9 cellular contexts compared by ENCODE assay signal in genomic region chr1:39515417-39516086, GRCh38. TPM values are rescaled to one million over a fixed set of nuclear protein-coding genes. Genes with fewer than 3 reads are reported as not detected.
DNase-seq lines count a peak whose midpoint lies in the region; ATAC-seq, FAIRE-seq and TF ChIP-seq lines count a peak whose summit lies in the region.
"Not testable (repeated sequence)": the region's sequence is repeated elsewhere in the genome, so short reads cannot be mapped to it uniquely, and the experiment has no call there.
"Had no signal": no experiment of that assay in that cellular context is flagged by ENCODE, and none has a peak within 500 bp of the region (broad histone marks: within the 10 kb centered on the region; RNA-seq: fewer than 3 reads in every experiment).

No MANE protein-coding gene starts in this region.

- SMC1A ChIA-PET in GM12878 (lab: Charles Lee; ENCODE audit: uncharacterized antibody, unreplicated experiment): not testable (repeated sequence)

- H3K4me2 ChIP-seq in GM12878 (ENCODE audit: control insufficient read depth, insufficient read depth) (0 out of 2 replicates have a peak overlapping the region, but pooled peaks have one; percentile 25), smooth muscle cell (peak overlapping the region; percentile 61)
- H3K4me2 ChIP-seq in HepG2 (ENCODE audit: low read depth, low read length): not testable (repeated sequence)

- H3K27me3 ChIP-seq in AG04450 (ENCODE audit: control insufficient read depth, insufficient read depth, low read length); GM12878 (replicated peaks in 1 of 2; ENCODE audit: control insufficient read depth in 2 of 2, insufficient read depth in 2 of 2, low read length in 1 of 2); HepG2 (ENCODE audit: control insufficient read depth in 1 of 2, insufficient read depth in 2 of 2, low read length in 2 of 2); smooth muscle cell (ENCODE audit: low read depth): not testable (repeated sequence)

- not testable (repeated sequence) for TF ChIP-seq POLR2A in GM12878 (IDR thresholded peaks at IDR 0.05; ENCODE audit: low read depth, low read length); HepG2 (IDR thresholded peaks at IDR 0.05; ENCODE audit: insufficient read depth in 1 of 2, low read depth in 2 of 2, low read length in 2 of 2)

- H3F3A ChIP-seq in smooth muscle cell (ENCODE audit: low read depth): not testable (repeated sequence)

- 4% methylated on average over 19 of the region's 50 CpGs for WGBS in GM12878 (ENCODE audit: insufficient coverage, insufficient replicate concordance, low lambda C conversion rate, missing lambda C conversion rate)
- WGBS in HepG2 (ENCODE audit: low lambda C conversion rate): 90% methylated on average over 16 of the region's 50 CpGs
- 4% methylated on average over 16 of the region's 50 CpGs for WGBS in smooth muscle cell (ENCODE audit: low lambda C conversion rate)

- H3K36me3 ChIP-seq in GM12878 (ENCODE audit: control insufficient read depth in 2 of 2, insufficient read depth in 2 of 2, low read length in 1 of 2); HepG2 (replicated peaks in 1 of 2; ENCODE audit: control insufficient read depth in 1 of 2, insufficient read depth in 2 of 2, low read length in 2 of 2); smooth muscle cell (ENCODE audit: low read depth): not testable (repeated sequence)

- not testable (repeated sequence) for TF ChIP-seq RAD21 in GM12878 (IDR thresholded peaks at IDR 0.05; ENCODE audit: insufficient read depth, low read depth, low read length); HepG2 (CRISPR knock-in tag; IDR thresholded peaks at IDR 0.05)

- not testable (repeated sequence) for TF ChIP-seq EP300 in GM12878 (IDR thresholded peaks at IDR 0.05; ENCODE audit: borderline replicate concordance in 1 of 2, control insufficient read depth in 1 of 2, low read depth in 2 of 2, low read length in 2 of 2); HepG2 (IDR thresholded peaks at IDR 0.05; ENCODE audit: low read depth in 2 of 2, low read length in 2 of 2); HepG2 (CRISPR knock-in tag; IDR thresholded peaks at IDR 0.05; ENCODE audit: borderline replicate concordance)

- not testable (repeated sequence) for BruUV-seq in GM12878 (replicated peaks; lab: Mats Ljungman, UMichigan); HepG2 (replicated peaks; lab: Mats Ljungman, UMichigan)

- not testable (repeated sequence) for H3K27ac ChIP-seq in AG04450 (ENCODE audit: low read depth, low read length); GM12878 (ENCODE audit: control insufficient read depth, insufficient read depth); HepG2 (ENCODE audit: extremely low read length, insufficient read depth, low read length); smooth muscle cell (ENCODE audit: low read depth)

- peak overlapping the region; percentile 51 for H2AFZ ChIP-seq in GM12878 (ENCODE audit: control insufficient read depth, low read depth, low read length)
- not testable (repeated sequence) for H2AFZ ChIP-seq in HepG2 (ENCODE audit: low read length); smooth muscle cell (ENCODE audit: low read depth)

- not testable (repeated sequence) for H3K9ac ChIP-seq in GM12878 (ENCODE audit: control insufficient read depth, insufficient read depth, low read length); HepG2 (ENCODE audit: insufficient read depth, low read depth, low read length); smooth muscle cell (ENCODE audit: low read depth)

- in situ Hi-C loops in GM12878 (cut with MboI); HepG2 (cut with HindIII; ENCODE audit: extremely low pct_ligation_motif_present, low pct_unique_long_range_greater_than_20kb): not testable (repeated sequence)

- POLR2A ChIA-PET in AG04450 (lab: Yijun Ruan, JAX); GM12878 (lab: Charles Lee); HepG2 (lab: Yijun Ruan, JAX): not testable (repeated sequence)

- CTCF ChIA-PET in AG04450 (lab: Charles Lee); GM12878 (lab: Yijun Ruan, JAX); HepG2 (lab: Yijun Ruan, JAX; ENCODE audit: low intra/inter-chr PET ratio, low total read pairs): not testable (repeated sequence)

- H3K9me3 ChIP-seq in AG04450 (ENCODE audit: control insufficient read depth, insufficient read depth, low read length); GM12878 (replicated peaks; ENCODE audit: control insufficient read depth, insufficient read depth, low read length); HepG2 (ENCODE audit: low read length); smooth muscle cell (replicated peaks; ENCODE audit: low read depth): not testable (repeated sequence)

- H3K4me3 ChIP-seq in AG04450 (ENCODE audit: low read depth, low read length) (peak overlapping the region; percentile 52), fibroblast of the aortic adventitia (ENCODE audit: low read depth, low read length) (peak overlapping the region; percentile 46)
- H3K4me3 ChIP-seq in GM12878; HepG2 (replicated peaks in 1 of 3; ENCODE audit: insufficient read depth in 1 of 3, low read depth in 2 of 3, low read length in 3 of 3); smooth muscle cell: not testable (repeated sequence)

- not testable (repeated sequence) for H4K20me1 ChIP-seq in GM12878 (ENCODE audit: control insufficient read depth, insufficient read depth); HepG2 (ENCODE audit: insufficient read depth, low read length); smooth muscle cell (ENCODE audit: low read depth)

- H3K79me2 ChIP-seq in GM12878 (ENCODE audit: control insufficient read depth, insufficient read depth, low read length); HepG2 (ENCODE audit: insufficient read depth, low read length); smooth muscle cell (ENCODE audit: low read depth): not testable (repeated sequence)

- intact Hi-C loops in GM12878 (cut with micrococcal nuclease; ENCODE audit: unreplicated experiment); HepG2 (cut with micrococcal nuclease; ENCODE audit: unreplicated experiment): not testable (repeated sequence)

- not testable (repeated sequence) for DNase-seq in AG04450 (ENCODE audit: low read depth, low spot score); GM12878 (ENCODE audit: low read depth, low spot score); HepG2 (ENCODE audit: low spot score); smooth muscle cell (lab: John Stamatoyannopoulos, UW; ENCODE audit: unreplicated experiment)
- DNase-seq in LHCN-M2 (ENCODE audit: low read depth): peak; percentile 44
- peak; percentile 74 for DNase-seq in activated CD8-positive, alpha-beta memory T cell treated with anti-CD3 and anti-CD28 coated beads for 24 hours
- DNase-seq in fibroblast of the aortic adventitia (ENCODE audit: low read depth): peak; percentile 39

- ATAC-seq in GM19351 (IDR thresholded peaks at IDR 0.05; ENCODE audit: unreplicated experiment): peak; percentile 30
- ATAC-seq in GM12878: peak; percentile 68
- ATAC-seq in HepG2: peak; percentile 6; the same call in 1 of the 3 replicates

- RAD21 ChIA-PET in GM12878 (lab: Charles Lee; ENCODE audit: unreplicated experiment): not testable (repeated sequence)

- FAIRE-seq in GM12878 (lab: Jason Lieb, UNC): peak; percentile 69
- peak; percentile 61 for FAIRE-seq in HepG2 (lab: Jason Lieb, UNC)

- TF ChIP-seq CTCF in AG04450 (IDR thresholded peaks at IDR 0.05; ENCODE audit: low read depth, low read length); GM12878 (IDR thresholded peaks at IDR 0.05 in 2 of 3, conservative IDR thresholded peaks at IDR 0.05 in 1 of 3; ENCODE audit: control insufficient read depth in 2 of 3, extremely low read depth in 1 of 3, insufficient read depth in 1 of 3, low read depth in 3 of 3, low read length in 3 of 3); fibroblast of the aortic adventitia (IDR thresholded peaks at IDR 0.05; ENCODE audit: insufficient read depth, low read length); HepG2 (CRISPR knock-in tag; IDR thresholded peaks at IDR 0.05); smooth muscle cell (IDR thresholded peaks at IDR 0.05; ENCODE audit: borderline replicate concordance, insufficient read depth, poor library complexity, severe bottlenecking): not testable (repeated sequence)

- H3K4me1 ChIP-seq in GM12878 (ENCODE audit: control insufficient read depth, insufficient read depth, low read length); HepG2 (ENCODE audit: insufficient read depth, low read length); smooth muscle cell (ENCODE audit: low read depth): not testable (repeated sequence)

RNA-seq across cellular contexts. Expression of gene BMP8A, which starts 24.1 kb away (rescaled TPM):
- polyA plus RNA-seq in AG04450 (2011; rRNA removed): not detected in 2 replicates
- not detected in 2 replicates for polyA minus RNA-seq in AG04450 (2011; rRNA and poly(A)+ RNA removed)
- total RNA-seq in LHCN-M2 (2014; rRNA removed): not detected in 2 replicates
- polyA plus RNA-seq in LHCN-M2 (2012): 0.11 TPM
- total RNA-seq in GM12878 (2013; cell fraction: nucleolus; rRNA removed): not detected in 2 replicates
- total RNA-seq in GM12878 (2014; rRNA removed): 0.22 TPM in 1 of 2 replicates, not detected in the other
- total RNA-seq in GM12878 (2014; rRNA removed; fragmentation: Illumina TruSeq; extraction: Trizol): not detected in 2 replicates
- total RNA-seq in GM12878 (2021): not detected in 2 replicates
- polyA plus RNA-seq in GM12878 (2011; ENCODE audit: low read depth): not detected
- not detected in 2 replicates for polyA plus RNA-seq in GM12878 (2011; rRNA removed)
- polyA plus RNA-seq in GM12878 (2011; cell fraction: cytosol; rRNA removed): not detected in 2 replicates
- not detected in 2 replicates for polyA plus RNA-seq in GM12878 (2011; cell fraction: nucleus; rRNA removed)
- 0.19 and 0.27 TPM in 2 replicates for polyA plus RNA-seq in GM12878 (2012)
- polyA plus RNA-seq in GM12878 (2014; fragmentation: Illumina TruSeq; extraction: Trizol): not detected in 2 replicates
- not detected for polyA plus RNA-seq in GM12878 (2014; fragmentation: Nextera tagmentation; extraction: Ambion mirVana)
- polyA plus RNA-seq in GM12878 (2014; rRNA removed): 0.06 TPM in 1 of 2 replicates, not detected in the other
- polyA plus RNA-seq in GM12878 (2016; fragmentation: Nextera tagmentation; extraction: Ambion mirVana): not detected
- not detected in 2 replicates for polyA minus RNA-seq in GM12878 (2011; rRNA and poly(A)+ RNA removed)
- not detected in 2 replicates for polyA minus RNA-seq in GM12878 (2011; cell fraction: cytosol; rRNA and poly(A)+ RNA removed)
- polyA minus RNA-seq in GM12878 (2011; cell fraction: nucleus; rRNA and poly(A)+ RNA removed): not detected in 2 replicates
- total RNA-seq in fibroblast of the aortic adventitia (ENCODE audit: low replicate concordance): not detected in 2 replicates
- not detected in 2 replicates for total RNA-seq in HepG2 (2016; rRNA removed; fragmentation: Illumina TruSeq; extraction: Trizol)
- total RNA-seq in HepG2 (2016; cell fraction: cytosol; rRNA removed; fragmentation: Illumina TruSeq; extraction: Trizol; ENCODE audit: low read depth): not detected in 2 replicates
- not detected in 2 replicates for total RNA-seq in HepG2 (2016; cell fraction: insoluble cytoplasmic fraction; rRNA removed; fragmentation: Illumina TruSeq; extraction: Trizol)
- not detected in 2 replicates for total RNA-seq in HepG2 (2016; cell fraction: membrane; rRNA removed; fragmentation: Illumina TruSeq; extraction: Trizol)
- total RNA-seq in HepG2 (2016; cell fraction: nucleus; rRNA removed; fragmentation: Illumina TruSeq; extraction: Trizol): not detected in 2 replicates
- polyA plus RNA-seq in HepG2 (2011; rRNA removed): 0.05 TPM in 1 of 2 replicates, not detected in the other
- not detected in 2 replicates for polyA plus RNA-seq in HepG2 (2011; cell fraction: cytosol; rRNA removed)
- 0.13 TPM in 1 of 2 replicates, not detected in the other for polyA plus RNA-seq in HepG2 (2011; cell fraction: nucleus; rRNA removed)
- 0.08 TPM in 1 of 2 replicates, not detected in the other for polyA plus RNA-seq in HepG2 (2012)
- polyA plus RNA-seq in HepG2 (2016; cell fraction: cytosol; fragmentation: Illumina TruSeq; extraction: Trizol; ENCODE audit: low read depth): 0.07 TPM in 1 of 2 replicates, not detected in the other
- not detected in 2 replicates for polyA plus RNA-seq in HepG2 (2016; cell fraction: insoluble cytoplasmic fraction; fragmentation: Illumina TruSeq; extraction: Trizol; ENCODE audit: low read depth)
- not detected in 2 replicates for polyA plus RNA-seq in HepG2 (2016; cell fraction: membrane; fragmentation: Illumina TruSeq; extraction: Trizol; ENCODE audit: low read depth)
- polyA plus RNA-seq in HepG2 (2016; cell fraction: nucleus; fragmentation: Illumina TruSeq; extraction: Trizol; ENCODE audit: insufficient read depth, low read depth): not detected in 2 replicates
- 0.09 TPM in 1 of 2 replicates, not detected in the other for polyA minus RNA-seq in HepG2 (2011; rRNA and poly(A)+ RNA removed; ENCODE audit: low replicate concordance)
- polyA minus RNA-seq in HepG2 (2011; cell fraction: cytosol; rRNA and poly(A)+ RNA removed): not detected in 2 replicates
- polyA minus RNA-seq in HepG2 (2011; cell fraction: nucleus; rRNA and poly(A)+ RNA removed): not detected in 2 replicates
- total RNA-seq in smooth muscle cell: 1.4 TPM in 1 of 2 replicates, not detected in the other
- polyA plus RNA-seq in smooth muscle cell: 0.10 and 0.13 TPM in 2 replicates
- total RNA-seq: activated CD4-positive, alpha-beta T cell treated with anti-CD3 and anti-CD28 coated beads, Interleukin-2, amount 10 ng/mL, durations not matched to agents 7 days and 5 days had no signal

Comparison
In these comparisons a context has a peak if more than half of its experiments do, and no peak if none do; other contexts are left out.
1. ATAC-seq: peak in every context shown above with its lines; median percentile 68 in GM12878; 30 in GM19351; 6 in HepG2.